Comparison of ENCODE assay signal across 9 cellular contexts in genomic region chr11:44611687-44612437, GRCh38. TPM values are rescaled to one million over a fixed set of nuclear protein-coding genes. Genes with fewer than 3 reads are reported as not detected.
A peak's percentile ranks its signal among the peaks of the same experiment; 100 is the strongest.
DNase-seq lines count a peak whose midpoint lies in the region; ATAC-seq and TF ChIP-seq lines count a peak whose summit lies in the region.
"Had no signal": no experiment of that assay in that cellular context is flagged by ENCODE, and none has a peak within 500 bp of the region (broad histone marks: within the 10 kb centered on the region; RNA-seq: fewer than 3 reads in every experiment).

No MANE protein-coding gene starts in this region.

- peak overlapping the region in 7 of 8 donors; percentile 56 to 88 (median 73) for H3K27ac ChIP-seq in spleen
- H3K27ac ChIP-seq: 22Rv1 had no signal

- H3K4me3 ChIP-seq in spleen = no peak overlapping the region

- TF ChIP-seq CTCF in spleen (IDR thresholded peaks at IDR 0.05 in 8 of 11, conservative IDR thresholded peaks at IDR 0.05 in 3 of 11) (no peak), progenitor cell of endocrine pancreas (IDR thresholded peaks at IDR 0.05; ENCODE audit: unreplicated experiment) (no peak)

- peak; percentile 47 for DNase-seq in DMS53 (lab: John Stamatoyannopoulos, UW)
- no peak for DNase-seq in DMS53 treated with DMSO at 0.1 percent for 48 hours (lab: John Stamatoyannopoulos, UW; ENCODE audit: unreplicated experiment)
- peak; percentile 71 for DNase-seq in activated T-cell treated with anti-CD3 and anti-CD28 coated beads, Interleukin-2, amount 50 U/mL, for 24 hours
- DNase-seq in spleen = peak; percentile 90
- no peak for DNase-seq in progenitor cell of endocrine pancreas (ENCODE audit: low spot score, unreplicated experiment)
- DNase-seq in retina = no peak
- DNase-seq in hippocampal formation (lab: John Stamatoyannopoulos, UW) = no peak

- peaks cover 0 to 78% (median 14%) of the 10 kb centered on the region in 6 donors for H3K36me3 ChIP-seq in spleen

- 29 to 38% (median 30%) methylated on average over 7 of the region's 7 CpGs for WGBS in spleen, 5 donors

- peaks cover 84% of the 10 kb centered on the region for H3K4me1 Mint-ChIP-seq in activated T-cell treated with anti-CD3 and anti-CD28 coated beads, Interleukin-2, amount 50 U/mL, for 24 hours (ENCODE audit: low read depth)
- peaks cover 4% of the 10 kb centered on the region for H3K4me1 Mint-ChIP-seq in progenitor cell of endocrine pancreas (ENCODE audit: low read depth)

- no peak for TF ChIP-seq POLR2A in spleen (IDR thresholded peaks at IDR 0.05)

- intact Hi-C loops in spleen (cut with DNase I; ENCODE audit: low total_unique reads) = no loop called here

- no peaks in the 10 kb centered on the region for H3K9me3 Mint-ChIP-seq in activated T-cell treated with anti-CD3 and anti-CD28 coated beads, Interleukin-2, amount 50 U/mL, for 24 hours
- no peaks in the 10 kb centered on the region for H3K9me3 Mint-ChIP-seq in progenitor cell of endocrine pancreas (ENCODE audit: low read depth)

- ATAC-seq in HG03354 (IDR thresholded peaks at IDR 0.05; ENCODE audit: poor library complexity, severe bottlenecking, unreplicated experiment) = peak; percentile 42

- no peaks in the 10 kb centered on the region for H3K27me3 ChIP-seq in spleen (replicated peaks in 1 of 7)

- no peaks in the 10 kb centered on the region for H3K27me3 Mint-ChIP-seq in activated T-cell treated with anti-CD3 and anti-CD28 coated beads, Interleukin-2, amount 50 U/mL, for 24 hours
- peaks cover 7% of the 10 kb centered on the region for H3K27me3 Mint-ChIP-seq in progenitor cell of endocrine pancreas

- peaks cover 95% of the 10 kb centered on the region for H3K36me3 Mint-ChIP-seq in activated T-cell treated with anti-CD3 and anti-CD28 coated beads, Interleukin-2, amount 50 U/mL, for 24 hours (ENCODE audit: low read depth)
- no peaks in the 10 kb centered on the region for H3K36me3 Mint-ChIP-seq in progenitor cell of endocrine pancreas (ENCODE audit: insufficient read depth)

- peaks cover 46 to 95% (median 87%) of the 10 kb centered on the region in 6 donors for H3K4me1 ChIP-seq in spleen

- peak overlapping the region; percentile 83 for H3K27ac Mint-ChIP-seq in activated T-cell treated with anti-CD3 and anti-CD28 coated beads, Interleukin-2, amount 50 U/mL, for 24 hours
- H3K27ac Mint-ChIP-seq in progenitor cell of endocrine pancreas = no peak overlapping the region

- H3K9me3 ChIP-seq in spleen = no peaks in the 10 kb centered on the region

- H3K4me3 Mint-ChIP-seq in activated T-cell treated with anti-CD3 and anti-CD28 coated beads, Interleukin-2, amount 50 U/mL, for 24 hours = peak overlapping the region; percentile 18
- no peak overlapping the region for H3K4me3 Mint-ChIP-seq in progenitor cell of endocrine pancreas (ENCODE audit: low read depth)

RNA-seq across cellular contexts. Expression of gene CD82, which starts 46.4 kb away (rescaled TPM):
- 100 to 1,000 TPM in 4 of 7 donors, 10 to 100 TPM in 3; 65.3 to 174 (median 125) TPM for total RNA-seq in spleen
- 100 to 1,000 TPM in 1 of 3 donors, 10 to 100 TPM in 2; 27.8 to 111 (median 35.3) TPM for polyA plus RNA-seq in spleen
- total RNA-seq in progenitor cell of endocrine pancreas = 9.3 and 9.4 TPM in 2 replicates

Comparison
In these comparisons a context has a peak if more than half of its experiments do, and no peak if none do; other contexts are left out.
1. DNase-seq: peak in DMS53 (single experiment), activated T-cell treated with anti-CD3 and anti-CD28 coated beads, Interleukin-2, amount 50 U/mL, for 24 hours (single experiment) and spleen (single experiment); none in DMS53 treated with DMSO at 0.1 percent for 48 hours (single experiment), progenitor cell of endocrine pancreas (single experiment), retina (single experiment) and hippocampal formation (0 of 2).